ENCODE assay signal across 8 cellular contexts in the genomic region with DNA sequence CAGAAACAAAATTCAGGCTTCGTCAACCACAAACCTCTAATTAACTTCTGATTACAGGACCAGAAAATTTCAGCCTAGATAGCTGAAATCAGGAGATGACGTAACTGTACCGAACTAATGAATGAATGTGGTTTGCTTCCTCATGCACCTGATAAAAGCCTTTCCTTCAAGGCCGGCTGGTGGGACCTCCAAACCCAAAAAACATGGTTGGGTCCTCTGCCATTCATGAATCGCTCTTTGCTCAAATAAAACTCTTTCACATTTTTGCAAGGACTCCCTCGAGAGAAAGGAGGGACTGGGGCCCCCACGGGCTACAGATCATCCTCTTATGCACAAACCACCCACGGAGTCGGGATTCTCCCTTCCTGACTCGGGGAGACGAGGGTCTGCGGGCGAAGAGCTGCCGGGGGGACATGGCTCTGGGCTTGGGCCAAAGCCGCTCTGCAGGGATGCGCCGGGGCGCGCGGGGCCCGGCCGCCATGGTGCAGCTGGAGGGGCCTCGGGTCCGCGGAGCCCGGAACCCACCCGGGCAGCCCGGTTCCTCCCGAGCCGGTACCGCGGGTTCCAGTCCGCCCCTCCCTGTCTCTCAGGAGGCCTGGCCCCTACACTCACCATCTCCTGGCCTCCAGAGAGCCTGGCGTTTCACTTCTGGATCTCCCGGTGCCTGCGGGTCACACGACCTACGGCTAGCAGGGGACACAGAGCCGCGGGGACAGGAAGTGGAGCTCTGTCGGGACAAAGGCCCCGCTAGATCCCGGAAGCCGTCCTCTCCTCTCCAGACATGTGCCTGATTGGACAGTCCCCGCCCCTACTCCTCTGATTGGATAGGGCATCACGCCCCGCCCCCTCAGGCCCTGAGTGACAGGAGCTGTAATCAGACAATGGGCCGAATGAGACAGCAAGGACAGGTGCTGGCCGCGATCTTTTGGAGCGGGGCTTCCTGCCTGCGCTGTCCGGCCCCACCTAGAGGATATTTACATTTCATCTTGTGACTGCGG. TPM values are rescaled to one million over a fixed set of nuclear protein-coding genes. Genes with fewer than 3 reads are reported as not detected.
DNase-seq lines count a peak whose midpoint lies in the region; ATAC-seq and TF ChIP-seq lines count a peak whose summit lies in the region.

A gene (minus strand): TSS at position 721 of the 998 bp plus-strand sequence. CDS start 106 bp downstream, at position 615.

- peak within 1 kb of the TSS; percentile 96 to 98 for H3K27ac Mint-ChIP-seq in effector memory CD8-positive, alpha-beta T cell
- H3K27ac Mint-ChIP-seq in memory B cell: peak within 1 kb of the TSS; percentile 98

- CTCF ChIA-PET in activated CD8-positive, alpha-beta memory T cell treated with anti-CD3 and anti-CD28 coated beads for 36 hours (lab: Charles Lee): interaction anchor here (0.7 to 2.0 kb wide), 3 partner anchors 8 to 37 kb away, joined by 3 to 6 read pairs (median 5); no protein-coding TSS in a partner anchor

- peaks cover 26% of the 10 kb centered on the region for H3K36me3 Mint-ChIP-seq in effector memory CD8-positive, alpha-beta T cell (ENCODE audit: insufficient read depth)
- peaks cover 15% of the 10 kb centered on the region for H3K36me3 Mint-ChIP-seq in memory B cell

- no peaks in the 10 kb centered on the region for H3K9me3 Mint-ChIP-seq in effector memory CD8-positive, alpha-beta T cell
- no peaks in the 10 kb centered on the region for H3K9me3 Mint-ChIP-seq in memory B cell

- ATAC-seq in effector memory CD8-positive, alpha-beta T cell (replicated peaks): peak; percentile 99
- ATAC-seq in memory B cell (ENCODE audit: low read depth): peak; percentile 99

- POLR2A ChIA-PET in activated CD8-positive, alpha-beta memory T cell treated with anti-CD3 and anti-CD28 coated beads for 36 hours (lab: Charles Lee): interaction anchor here (1.0 to 1.5 kb wide), 2 partner anchors 322 to 476 kb away, joined by 3 to 4 read pairs; a partner anchor contains a TSS

- H3K4me1 Mint-ChIP-seq in effector memory CD8-positive, alpha-beta T cell (ENCODE audit: low read depth in 2 of 2): peaks cover 27 to 36% of the 10 kb centered on the region in 2 donors
- peaks cover 16% of the 10 kb centered on the region for H3K4me1 Mint-ChIP-seq in memory B cell

- no peaks in the 10 kb centered on the region for H3K27me3 Mint-ChIP-seq in effector memory CD8-positive, alpha-beta T cell
- no peaks in the 10 kb centered on the region for H3K27me3 Mint-ChIP-seq in memory B cell

- peak within 1 kb of the TSS; percentile 98 to 99 for H3K4me3 Mint-ChIP-seq in effector memory CD8-positive, alpha-beta T cell
- H3K4me3 Mint-ChIP-seq in memory B cell: peak within 1 kb of the TSS; percentile 100

- TF ChIP-seq CTCF in GM20000 (IDR thresholded peaks at IDR 0.05; ENCODE audit: extremely low read depth, missing control alignments): no peak

- DNase-seq in CMK (ENCODE audit: low read depth) (peak; percentile 81), GM20000 (ENCODE audit: low spot score) (peak; percentile 99), HT-29 (ENCODE audit: low spot score) (peak; percentile 100), NOMO-1 (lab: John Stamatoyannopoulos, UW; ENCODE audit: unreplicated experiment in 2 of 2) (peak; percentile 95 to 97), memory B cell (ENCODE audit: low spot score in 2 of 2) (peak; percentile 90 to 95)
- peak; percentile 97 to 99 (median 98) for DNase-seq in effector memory CD8-positive, alpha-beta T cell
- DNase-seq in stimulated activated CD8-positive, alpha-beta memory T cell treated with anti-CD3 and anti-CD28 coated beads, Interleukin-12 subunit alpha, Interleukin-12 subunit beta, amount 100 ng/mL, for 24 hours (ENCODE audit: extremely low read depth): peak; percentile 95

RNA-seq across cellular contexts. Expression of the gene that starts here (rescaled TPM):
- 50.8 and 51.1 TPM in 2 replicates for total RNA-seq in HT-29 (2014; rRNA removed; shearing (Covaris generic))
- total RNA-seq in activated CD8-positive, alpha-beta memory T cell treated with anti-CD3 and anti-CD28 coated beads for 36 hours: 10 to 100 TPM; 40.9 to 41.8 TPM

Comparison
In these comparisons a context has a peak if more than half of its experiments do, and no peak if none do; other contexts are left out.
1. Peak in every context shown above with its lines: DNase-seq and ATAC-seq.